In genomic region chr7:17651296-17651695, GRCh38 we compare ENCODE assay signal across 24 cellular contexts.
DNase-seq lines count a peak whose midpoint lies in the region; ATAC-seq, FAIRE-seq and TF ChIP-seq lines count a peak whose summit lies in the region.
"Had no signal": no experiment of that assay in that cellular context is flagged by ENCODE, and none has a peak within 500 bp of the region (broad histone marks: within the 10 kb centered on the region; RNA-seq: fewer than 3 reads in every experiment).

No MANE protein-coding gene starts in this region.

- H3K27me3 ChIP-seq in GM23248 (replicated peaks; ENCODE audit: insufficient read depth) (no peaks in the 10 kb centered on the region), astrocyte (ENCODE audit: insufficient read depth, low read length) (no peaks in the 10 kb centered on the region), hepatocyte (no peaks in the 10 kb centered on the region), smooth muscle cell (ENCODE audit: low read depth) (no peaks in the 10 kb centered on the region), upper lobe of right lung (no peaks in the 10 kb centered on the region)
- H3K27me3 ChIP-seq: body of pancreas, colonic mucosa, ovary had no signal

- peak overlapping the region; percentile 41 for H2AFZ ChIP-seq in GM23248
- H2AFZ ChIP-seq in astrocyte (ENCODE audit: low read depth, low read length) = no peak overlapping the region
- no peak overlapping the region for H2AFZ ChIP-seq in hepatocyte
- peak overlapping the region; percentile 89 for H2AFZ ChIP-seq in smooth muscle cell (ENCODE audit: low read depth)

- H3K4me3 Mint-ChIP-seq in astrocyte (ENCODE audit: unreplicated experiment) = no peak overlapping the region
- no peak overlapping the region for H3K4me3 Mint-ChIP-seq in activated naive CD4-positive, alpha-beta T cell treated with anti-CD3 and anti-CD28 coated beads, Interleukin-2, amount 10 ng/mL, durations not matched to agents 7 days and 5 days
- H3K4me3 Mint-ChIP-seq: activated naive CD4-positive, alpha-beta T cell treated with anti-CD3 and anti-CD28 coated beads, Interleukin-2, amount 50 U/mL, for 24 hours; activated T-cell treated with anti-CD3 and anti-CD28 coated beads, Interleukin-2, amount 50 U/mL, for 72 hours; CD8-positive, alpha-beta memory T cell; IgD-negative memory B cell had no signal

- H3K4me3 ChIP-seq in GM23248 = 0 out of 2 replicates have a peak overlapping the region, but pooled peaks have one; percentile 2
- H3K4me3 ChIP-seq in astrocyte (ENCODE audit: insufficient read depth, low read depth, low read length) = no peak overlapping the region
- H3K4me3 ChIP-seq in hepatocyte = no peak overlapping the region
- H3K4me3 ChIP-seq in smooth muscle cell = no peak overlapping the region
- H3K4me3 ChIP-seq in upper lobe of right lung = no peak overlapping the region
- H3K4me3 ChIP-seq: body of pancreas, colonic mucosa, lower lobe of right lung, ovary, SK-N-MC had no signal

- in situ Hi-C loops in GM23248 (cut with MboI) = loop anchor here (25.0 kb wide), 1 partner anchor 664 kb away; no protein-coding TSS in a partner anchor

- no peaks in the 10 kb centered on the region for H4K20me1 ChIP-seq in GM23248 (ENCODE audit: insufficient read depth)
- no peaks in the 10 kb centered on the region for H4K20me1 ChIP-seq in astrocyte (ENCODE audit: insufficient read depth, low read length)
- H4K20me1 ChIP-seq in hepatocyte (ENCODE audit: insufficient read depth, poor library complexity, severe bottlenecking) = no peaks in the 10 kb centered on the region
- H4K20me1 ChIP-seq in smooth muscle cell (ENCODE audit: low read depth) = no peaks in the 10 kb centered on the region

- peak overlapping the region; percentile 76 for H3K27ac Mint-ChIP-seq in astrocyte (ENCODE audit: unreplicated experiment)
- H3K27ac Mint-ChIP-seq in activated naive CD4-positive, alpha-beta T cell treated with anti-CD3 and anti-CD28 coated beads, Interleukin-2, amount 10 ng/mL, durations not matched to agents 7 days and 5 days = no peak overlapping the region
- H3K27ac Mint-ChIP-seq: activated naive CD4-positive, alpha-beta T cell treated with anti-CD3 and anti-CD28 coated beads, Interleukin-2, amount 50 U/mL, for 24 hours; activated T-cell treated with anti-CD3 and anti-CD28 coated beads, Interleukin-2, amount 50 U/mL, for 72 hours; CD8-positive, alpha-beta memory T cell; IgD-negative memory B cell had no signal

- TF ChIP-seq CTCF in astrocyte (IDR thresholded peaks at IDR 0.05; ENCODE audit: insufficient read depth, low read depth, low read length) (no peak), hepatocyte (IDR thresholded peaks at IDR 0.05; ENCODE audit: poor library complexity) (no peak), smooth muscle cell (IDR thresholded peaks at IDR 0.05; ENCODE audit: borderline replicate concordance, insufficient read depth, poor library complexity, severe bottlenecking) (no peak), upper lobe of right lung (IDR thresholded peaks at IDR 0.05) (no peak)

- no peaks in the 10 kb centered on the region for H3K9me2 ChIP-seq in GM23248 (ENCODE audit: insufficient read depth)
- no peaks in the 10 kb centered on the region for H3K9me2 ChIP-seq in hepatocyte (replicated peaks; ENCODE audit: insufficient read depth)

- peak overlapping the region; percentile 16; the same call in 1 of the 2 replicates for H3K9ac ChIP-seq in GM23248
- no peak overlapping the region for H3K9ac ChIP-seq in astrocyte (ENCODE audit: low read length)
- no peak overlapping the region for H3K9ac ChIP-seq in smooth muscle cell (ENCODE audit: low read depth)

- CTCF ChIA-PET in activated naive CD4-positive, alpha-beta T cell treated with anti-CD3 and anti-CD28 coated beads, Interleukin-2, amount 10 ng/mL, durations not matched to agents 7 days and 5 days (lab: Charles Lee) = interaction anchor here (1.1 kb wide), 1 partner anchor 669 kb away, joined by 3 read pairs; no protein-coding TSS in a partner anchor

- H3K4me2 ChIP-seq in GM23248 (ENCODE audit: unreplicated experiment) = peak overlapping the region; percentile 45
- peak overlapping the region; percentile 42 for H3K4me2 ChIP-seq in astrocyte (ENCODE audit: low read length)
- H3K4me2 ChIP-seq in hepatocyte = no peak overlapping the region
- peak overlapping the region; percentile 74 for H3K4me2 ChIP-seq in smooth muscle cell

- 5 to 7% methylated on average over 2 of the region's 2 CpGs for WGBS in GM23248 (ENCODE audit: low coverage in 1 of 2, low lambda C conversion rate in 2 of 2, missing lambda C conversion rate in 2 of 2), 2 experiments
- 75% methylated on average over 2 of the region's 2 CpGs for WGBS in hepatocyte (ENCODE audit: low lambda C conversion rate, missing lambda C conversion rate)
- 45% methylated on average over 2 of the region's 2 CpGs for WGBS in smooth muscle cell (ENCODE audit: low lambda C conversion rate)

- FAIRE-seq in astrocyte (lab: Jason Lieb, UNC) = peak; percentile 50

- no peaks in the 10 kb centered on the region for H3K9me3 ChIP-seq in GM23248 (ENCODE audit: low read depth)
- no peaks in the 10 kb centered on the region for H3K9me3 ChIP-seq in astrocyte (ENCODE audit: insufficient read depth, low read depth, low read length)
- H3K9me3 ChIP-seq in hepatocyte (ENCODE audit: low read depth) = no peaks in the 10 kb centered on the region
- H3K9me3 ChIP-seq in smooth muscle cell (replicated peaks; ENCODE audit: low read depth) = no peaks in the 10 kb centered on the region
- H3K9me3 ChIP-seq in upper lobe of right lung = no peaks in the 10 kb centered on the region
- H3K9me3 ChIP-seq: body of pancreas, colonic mucosa, lower lobe of right lung, ovary had no signal

- H3F3A ChIP-seq in GM23248 (ENCODE audit: insufficient read depth) = peaks cover 44% of the 10 kb centered on the region
- H3F3A ChIP-seq in smooth muscle cell (ENCODE audit: low read depth) = peaks cover 19% of the 10 kb centered on the region

- H3K9me3 Mint-ChIP-seq in astrocyte (ENCODE audit: unreplicated experiment) = no peaks in the 10 kb centered on the region
- H3K9me3 Mint-ChIP-seq in activated naive CD4-positive, alpha-beta T cell treated with anti-CD3 and anti-CD28 coated beads, Interleukin-2, amount 10 ng/mL, durations not matched to agents 7 days and 5 days = no peaks in the 10 kb centered on the region
- H3K9me3 Mint-ChIP-seq: activated naive CD4-positive, alpha-beta T cell treated with anti-CD3 and anti-CD28 coated beads, Interleukin-2, amount 50 U/mL, for 24 hours; activated T-cell treated with anti-CD3 and anti-CD28 coated beads, Interleukin-2, amount 50 U/mL, for 72 hours; CD8-positive, alpha-beta memory T cell; IgD-negative memory B cell had no signal

- no peaks in the 10 kb centered on the region for H3K36me3 ChIP-seq in GM23248 (ENCODE audit: low read depth)
- H3K36me3 ChIP-seq in astrocyte (ENCODE audit: insufficient read depth, low read length) = no peaks in the 10 kb centered on the region
- no peaks in the 10 kb centered on the region for H3K36me3 ChIP-seq in hepatocyte (replicated peaks; ENCODE audit: insufficient read depth, low read depth)
- no peaks in the 10 kb centered on the region for H3K36me3 ChIP-seq in smooth muscle cell (ENCODE audit: low read depth)
- no peaks in the 10 kb centered on the region for H3K36me3 ChIP-seq in upper lobe of right lung
- H3K36me3 ChIP-seq: colonic mucosa, lower lobe of right lung, ovary had no signal

- H3K27me3 Mint-ChIP-seq in astrocyte (ENCODE audit: low read depth, unreplicated experiment) = no peaks in the 10 kb centered on the region
- H3K27me3 Mint-ChIP-seq in activated naive CD4-positive, alpha-beta T cell treated with anti-CD3 and anti-CD28 coated beads, Interleukin-2, amount 10 ng/mL, durations not matched to agents 7 days and 5 days = peaks cover 14% of the 10 kb centered on the region
- H3K27me3 Mint-ChIP-seq: IgD-negative memory B cell had no signal

- H3K79me2 ChIP-seq in GM23248 (ENCODE audit: insufficient read depth) (no peaks in the 10 kb centered on the region), astrocyte (ENCODE audit: insufficient read depth, low read length) (no peaks in the 10 kb centered on the region), hepatocyte (no peaks in the 10 kb centered on the region), smooth muscle cell (ENCODE audit: low read depth) (no peaks in the 10 kb centered on the region)

- peaks cover 33% of the 10 kb centered on the region for H3K4me1 Mint-ChIP-seq in astrocyte (ENCODE audit: low read depth, unreplicated experiment)
- no peaks in the 10 kb centered on the region for H3K4me1 Mint-ChIP-seq in activated naive CD4-positive, alpha-beta T cell treated with anti-CD3 and anti-CD28 coated beads, Interleukin-2, amount 10 ng/mL, durations not matched to agents 7 days and 5 days
- H3K4me1 Mint-ChIP-seq: activated naive CD4-positive, alpha-beta T cell treated with anti-CD3 and anti-CD28 coated beads, Interleukin-2, amount 50 U/mL, for 24 hours; CD8-positive, alpha-beta memory T cell; IgD-negative memory B cell had no signal

- no peaks in the 10 kb centered on the region for H3K36me3 Mint-ChIP-seq in astrocyte (ENCODE audit: low read depth, unreplicated experiment)
- H3K36me3 Mint-ChIP-seq in activated naive CD4-positive, alpha-beta T cell treated with anti-CD3 and anti-CD28 coated beads, Interleukin-2, amount 10 ng/mL, durations not matched to agents 7 days and 5 days = no peaks in the 10 kb centered on the region
- H3K36me3 Mint-ChIP-seq: activated naive CD4-positive, alpha-beta T cell treated with anti-CD3 and anti-CD28 coated beads, Interleukin-2, amount 50 U/mL, for 24 hours; CD8-positive, alpha-beta memory T cell; IgD-negative memory B cell had no signal

- intact Hi-C loops in posterior cingulate gyrus (cut with DNase I) = no loop called here
- intact Hi-C loops in upper lobe of right lung (cut with DNase I) = no loop called here

- peak; percentile 44 for DNase-seq in GM23248
- no peak for DNase-seq in astrocyte (ENCODE audit: low read depth)
- DNase-seq in hepatocyte (ENCODE audit: low spot score) = no peak
- DNase-seq in smooth muscle cell (lab: John Stamatoyannopoulos, UW; ENCODE audit: unreplicated experiment) = no peak
- DNase-seq in posterior cingulate gyrus = no peak
- DNase-seq in activated naive CD4-positive, alpha-beta T cell treated with anti-CD3 and anti-CD28 coated beads, Interleukin-2, amount 10 ng/mL, durations not matched to agents 7 days and 5 days = no peak
- DNase-seq in upper lobe of right lung = no peak
- DNase-seq in NCI-H2029 treated with DMSO at 0.1 percent for 48 hours (lab: John Stamatoyannopoulos, UW) = no peak
- DNase-seq: activated CD4-positive, CD25-positive, alpha-beta regulatory T cell; activated T-cell treated with anti-CD3 and anti-CD28 coated beads, Interleukin-2, amount 50 U/mL, for 72 hours; CD8-positive, alpha-beta memory T cell; colonic mucosa; DMS79; lower lobe of right lung; MM.1S; NCI-H1694; NCI-H82; stimulated activated CD4-positive, alpha-beta T cell treated with anti-CD3 and anti-CD28 coated beads, Interleukin-4, amount 100 ng/mL, for 24 hours; T1000 had no signal

- peak overlapping the region; percentile 91 for H3K27ac ChIP-seq in GM23248
- H3K27ac ChIP-seq in astrocyte (ENCODE audit: low read depth, low read length) = peak overlapping the region; percentile 17
- H3K27ac ChIP-seq in hepatocyte = peak overlapping the region; percentile 5
- H3K27ac ChIP-seq in smooth muscle cell (ENCODE audit: low read depth) = peak overlapping the region; percentile 92
- no peak overlapping the region for H3K27ac ChIP-seq in upper lobe of right lung
- H3K27ac ChIP-seq: body of pancreas, colonic mucosa, lower lobe of right lung, SK-N-MC had no signal

- no peak for ATAC-seq in upper lobe of right lung
- ATAC-seq: activated T-cell treated with anti-CD3 and anti-CD28 coated beads, Interleukin-2, amount 50 U/mL, for 72 hours had no signal

- H3K4me1 ChIP-seq in GM23248 (ENCODE audit: insufficient read depth) (peaks cover 34% of the 10 kb centered on the region), astrocyte (ENCODE audit: insufficient read depth, low read length) (peaks cover 11% of the 10 kb centered on the region), hepatocyte (ENCODE audit: insufficient read depth) (peaks cover 14% of the 10 kb centered on the region), smooth muscle cell (ENCODE audit: low read depth) (peaks cover 19% of the 10 kb centered on the region), upper lobe of right lung (peaks cover 4% of the 10 kb centered on the region)
- H3K4me1 ChIP-seq: body of pancreas, colonic mucosa had no signal

Comparison
In these comparisons a context has a peak if more than half of its experiments do, and no peak if none do; other contexts are left out.
1. H2AFZ ChIP-seq: peak in GM23248 (single experiment) and smooth muscle cell (single experiment); none in astrocyte (single experiment) and hepatocyte (single experiment).